10 cellular contexts compared by ENCODE assay signal in the genomic region with DNA sequence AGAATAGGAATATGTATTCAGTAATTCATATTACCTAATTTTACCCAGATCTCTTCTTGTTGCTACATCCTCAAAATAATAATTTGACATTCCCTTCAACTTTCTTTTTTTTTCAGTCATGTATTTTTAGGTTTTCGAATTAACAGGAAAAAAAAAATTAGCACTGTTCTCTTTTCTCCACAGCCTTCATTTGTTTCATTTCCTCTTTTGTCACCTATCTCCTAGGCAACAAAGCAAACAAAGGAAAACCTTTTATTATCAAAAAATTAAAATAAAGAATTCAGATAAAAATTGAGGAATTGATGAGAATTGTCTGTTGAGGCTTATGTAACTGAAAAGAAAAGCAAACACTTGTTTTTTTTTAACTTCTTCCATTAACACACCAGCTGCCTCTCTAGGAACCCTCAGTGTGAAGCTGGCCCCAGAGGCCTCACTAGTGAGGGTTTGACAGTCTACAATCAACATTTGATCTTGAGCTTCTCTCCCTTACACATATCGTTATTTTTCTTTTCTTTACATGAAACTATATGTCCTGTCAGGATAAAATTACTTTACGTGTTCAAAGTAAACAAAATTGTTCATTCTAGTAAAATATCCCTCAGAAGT.
DNase-seq lines count a peak whose midpoint lies in the region; ATAC-seq and TF ChIP-seq lines count a peak whose summit lies in the region.
"Had no signal": no experiment of that assay in that cellular context is flagged by ENCODE, and none has a peak within 500 bp of the region (broad histone marks: within the 10 kb centered on the region; RNA-seq: fewer than 3 reads in every experiment).

No MANE protein-coding gene starts in this region.

- H3K27me3 ChIP-seq in adipocyte (replicated peaks; ENCODE audit: control insufficient read depth, insufficient read depth, low read length) (no peaks in the 10 kb centered on the region), SJCRH30 (no peaks in the 10 kb centered on the region)

- H3K9me3 ChIP-seq in adipocyte (ENCODE audit: control insufficient read depth, low read length): no peaks in the 10 kb centered on the region
- 0 out of 2 replicates have a peak, but pooled peaks cover 2% of the 10 kb centered on the region for H3K9me3 ChIP-seq in SJCRH30 (replicated peaks)

- H3K4me3 ChIP-seq in adipocyte (ENCODE audit: low read length) (no peak overlapping the region), lower leg skin (ENCODE audit: low read depth, poor library complexity, severe bottlenecking) (no peak overlapping the region), SJCRH30 (no peak overlapping the region)

- no peak for TF ChIP-seq POLR2A in lower leg skin (IDR thresholded peaks at IDR 0.05)

- no peak for TF ChIP-seq CTCF in lower leg skin (IDR thresholded peaks at IDR 0.05)

- intact Hi-C loops in lower leg skin (cut with DNase I; ENCODE audit: low total_unique reads): no loop called here

- no peak overlapping the region for H3K27ac ChIP-seq in SJCRH30

- 26 to 34% methylated on average over 3 of the region's 3 CpGs for WGBS in lower leg skin, 2 donors

- no peak overlapping the region for H3K9ac ChIP-seq in adipocyte (ENCODE audit: low read length)

- no peaks in the 10 kb centered on the region for H3K4me1 ChIP-seq in adipocyte (ENCODE audit: control insufficient read depth, insufficient read depth, low read length)
- H3K4me1 ChIP-seq in SJCRH30: peaks cover 9% of the 10 kb centered on the region

- DNase-seq in adipocyte (ENCODE audit: low read depth) (peak; percentile 7), NCI-H526 treated with DMSO at 0.1 percent for 48 hours (lab: John Stamatoyannopoulos, UW) (no peak), lower leg skin (ENCODE audit: low spot score in 2 of 2) (no peak), epidermal melanocyte (ENCODE audit: insufficient read length, low spot score) (no peak), SJCRH30 (no peak)
- DNase-seq: activated B cell treated with CpG ODN at 0.5 μM for 24 hours, DMS153 had no signal

- ATAC-seq in GM18499 (IDR thresholded peaks at IDR 0.05; ENCODE audit: insufficient read depth, unreplicated experiment) (peak; percentile 74), GM21528 (IDR thresholded peaks at IDR 0.05; ENCODE audit: low FRiP score, unreplicated experiment) (peak; percentile 75), HG03439 (IDR thresholded peaks at IDR 0.05; ENCODE audit: unreplicated experiment) (peak; percentile 65)

- no peaks in the 10 kb centered on the region for H3K36me3 ChIP-seq in adipocyte (ENCODE audit: control insufficient read depth, insufficient read depth, low read length, severe bottlenecking)
- H3K36me3 ChIP-seq in SJCRH30: no peaks in the 10 kb centered on the region
